ENCODE assay signal across 1 cellular context in genomic region chr20:64041040-64041780, GRCh38.
TF ChIP-seq lines count a peak whose summit lies in the region.

No MANE protein-coding gene starts in this region.

TF ChIP-seq in HepG2, 621 proteins besides CTCF, POLR2A, EP300 and RAD21 (continued from another document and continues in another):
- TF ChIP-seq HOMEZ (CRISPR knock-in tag; IDR thresholded peaks at IDR 0.05; ENCODE audit: low read depth), result no peak
- no peak for TF ChIP-seq KLF11 (CRISPR knock-in tag; IDR thresholded peaks at IDR 0.05)
- no peak for TF ChIP-seq HMGA1 (CRISPR knock-in tag; conservative IDR thresholded peaks at IDR 0.05)
- peak; percentile 90 for TF ChIP-seq ZNF598 (CRISPR knock-in tag; IDR thresholded peaks at IDR 0.05; ENCODE audit: borderline replicate concordance)
- TF ChIP-seq PHF20 (CRISPR knock-in tag; IDR thresholded peaks at IDR 0.05), result no peak
- no peak for TF ChIP-seq RFXANK (CRISPR knock-in tag; IDR thresholded peaks at IDR 0.05)
- TF ChIP-seq MAX (IDR thresholded peaks at IDR 0.05), result peak; percentile 87
- TF ChIP-seq BORCS8-MEF2B (CRISPR knock-in tag; IDR thresholded peaks at IDR 0.05), result peak; percentile 60
- 0 out of 2 replicates have a peak, but pooled peaks have one; percentile 71 for TF ChIP-seq STAT6 (CRISPR knock-in tag; IDR thresholded peaks at IDR 0.05; ENCODE audit: borderline replicate concordance)
- TF ChIP-seq YEATS2 (CRISPR knock-in tag; IDR thresholded peaks at IDR 0.05; ENCODE audit: borderline replicate concordance), result no peak
- TF ChIP-seq ZBTB49 (CRISPR knock-in tag; IDR thresholded peaks at IDR 0.05; ENCODE audit: borderline replicate concordance), result peak; percentile 42; the same call in 1 of the 2 replicates
- 0 out of 4 replicates have a peak, but pooled peaks of 1 of the 2 experiments have one; percentile 26 for TF ChIP-seq NR2F1 (CRISPR knock-in tag; IDR thresholded peaks at IDR 0.05)
- peak; percentile 31 for TF ChIP-seq YY1 (IDR thresholded peaks at IDR 0.05; ENCODE audit: insufficient read depth, insufficient replicate concordance, low read depth, low read length)
- peak; percentile 96 for TF ChIP-seq ZNF724P (CRISPR knock-in tag; IDR thresholded peaks at IDR 0.05; ENCODE audit: borderline replicate concordance)
- TF ChIP-seq GPN1 (CRISPR knock-in tag; IDR thresholded peaks at IDR 0.05; ENCODE audit: borderline replicate concordance), result 0 out of 2 replicates have a peak, but pooled peaks have one; percentile 21
- no peak for TF ChIP-seq ZNF382 (CRISPR knock-in tag; IDR thresholded peaks at IDR 0.05; ENCODE audit: borderline replicate concordance)
- TF ChIP-seq ZSCAN22 (CRISPR knock-in tag; IDR thresholded peaks at IDR 0.05), result 0 out of 2 replicates have a peak, but pooled peaks have one; percentile 58
- 0 out of 2 replicates have a peak, but pooled peaks have one; percentile 88 for TF ChIP-seq DMTF1 (CRISPR knock-in tag; IDR thresholded peaks at IDR 0.05)
- no peak; the same call in 1 of the 2 replicates for TF ChIP-seq ZNF761 (CRISPR knock-in tag; conservative IDR thresholded peaks at IDR 0.05)
- peak; percentile 77 for TF ChIP-seq AGO2 (optimal IDR thresholded peaks at IDR 0.05; ENCODE audit: low read depth, low read length)
- 0 out of 2 replicates have a peak, but pooled peaks have one; percentile 2 for TF ChIP-seq STAG1 (CRISPR knock-in tag; IDR thresholded peaks at IDR 0.05)
- peak; percentile 56; the same call in 1 of the 2 replicates for TF ChIP-seq NAIF1 (CRISPR knock-in tag; IDR thresholded peaks at IDR 0.05; ENCODE audit: borderline replicate concordance)
- no peak for TF ChIP-seq USF2 (IDR thresholded peaks at IDR 0.05; ENCODE audit: low read depth, low read length)
- TF ChIP-seq USF2 (CRISPR knock-in tag; IDR thresholded peaks at IDR 0.05; ENCODE audit: borderline replicate concordance), result no peak
- peak; percentile 42 for TF ChIP-seq ETV5 (CRISPR knock-in tag; IDR thresholded peaks at IDR 0.05; ENCODE audit: borderline replicate concordance)
- TF ChIP-seq KDM1A (CRISPR knock-in tag; IDR thresholded peaks at IDR 0.05), result no peak
- peak; percentile 45; the same call in 1 of the 2 replicates for TF ChIP-seq SOX5 (CRISPR knock-in tag; IDR thresholded peaks at IDR 0.05; ENCODE audit: borderline replicate concordance)
- TF ChIP-seq TBX3 (IDR thresholded peaks at IDR 0.05; ENCODE audit: borderline replicate concordance), result no peak
- no peak for TF ChIP-seq CBX1 (IDR thresholded peaks at IDR 0.05; ENCODE audit: low read depth)
- no peak; the same call in 1 of the 2 replicates for TF ChIP-seq ISX (CRISPR knock-in tag; conservative IDR thresholded peaks at IDR 0.05)
- TF ChIP-seq ZNF337 (CRISPR knock-in tag; IDR thresholded peaks at IDR 0.05; ENCODE audit: borderline replicate concordance, low read depth), result no peak; the same call in 1 of the 2 replicates
- peak; percentile 24 for TF ChIP-seq ZNF768 (CRISPR knock-in tag; IDR thresholded peaks at IDR 0.05)
- no peak; the same call in none of the 2 replicates for TF ChIP-seq KAT7 (CRISPR knock-in tag; IDR thresholded peaks at IDR 0.05; ENCODE audit: borderline replicate concordance)
- no peak for TF ChIP-seq MXD1 (CRISPR knock-in tag; IDR thresholded peaks at IDR 0.05)
- no peak for TF ChIP-seq JARID2 (CRISPR knock-in tag; IDR thresholded peaks at IDR 0.05; ENCODE audit: insufficient replicate concordance)
- no peak for TF ChIP-seq NFE2L1 (CRISPR knock-in tag; IDR thresholded peaks at IDR 0.05; ENCODE audit: borderline replicate concordance)
- no peak for TF ChIP-seq GLMP (CRISPR knock-in tag; IDR thresholded peaks at IDR 0.05; ENCODE audit: borderline replicate concordance)
- TF ChIP-seq ZBTB34 (CRISPR knock-in tag; IDR thresholded peaks at IDR 0.05), result peak; percentile 90; the same call in 1 of the 2 replicates
- no peak for TF ChIP-seq RXRB (CRISPR knock-in tag; IDR thresholded peaks at IDR 0.05; ENCODE audit: borderline replicate concordance)
- no peak for TF ChIP-seq MTA3 (CRISPR knock-in tag; IDR thresholded peaks at IDR 0.05)
- no peak for TF ChIP-seq PBX2 (CRISPR knock-in tag; IDR thresholded peaks at IDR 0.05)
- no peak for TF ChIP-seq ZNF17 (CRISPR knock-in tag; IDR thresholded peaks at IDR 0.05)
- TF ChIP-seq ZNF550 (CRISPR knock-in tag; IDR thresholded peaks at IDR 0.05; ENCODE audit: borderline replicate concordance), result no peak
- peak; percentile 30; the same call in 1 of the 2 replicates for TF ChIP-seq SIN3A (IDR thresholded peaks at IDR 0.05; ENCODE audit: borderline replicate concordance, low read depth, low read length)
- TF ChIP-seq SIX1 (CRISPR knock-in tag; IDR thresholded peaks at IDR 0.05; ENCODE audit: borderline replicate concordance), result no peak
- TF ChIP-seq ZNF784 (CRISPR knock-in tag; IDR thresholded peaks at IDR 0.05; ENCODE audit: borderline replicate concordance), result no peak
- peak; percentile 19; the same call in 1 of the 2 replicates for TF ChIP-seq SP5 (CRISPR knock-in tag; IDR thresholded peaks at IDR 0.05; ENCODE audit: borderline replicate concordance, low read depth)
- no peak for TF ChIP-seq ZBTB20 (CRISPR knock-in tag; IDR thresholded peaks at IDR 0.05; ENCODE audit: borderline replicate concordance, low read depth)
- TF ChIP-seq ZNF776 (CRISPR knock-in tag; IDR thresholded peaks at IDR 0.05), result no peak; the same call in 1 of the 2 replicates
- 0 out of 2 replicates have a peak, but pooled peaks have one; percentile 13 for TF ChIP-seq ZSCAN21 (CRISPR knock-in tag; IDR thresholded peaks at IDR 0.05; ENCODE audit: borderline replicate concordance)
